In the genomic region with DNA sequence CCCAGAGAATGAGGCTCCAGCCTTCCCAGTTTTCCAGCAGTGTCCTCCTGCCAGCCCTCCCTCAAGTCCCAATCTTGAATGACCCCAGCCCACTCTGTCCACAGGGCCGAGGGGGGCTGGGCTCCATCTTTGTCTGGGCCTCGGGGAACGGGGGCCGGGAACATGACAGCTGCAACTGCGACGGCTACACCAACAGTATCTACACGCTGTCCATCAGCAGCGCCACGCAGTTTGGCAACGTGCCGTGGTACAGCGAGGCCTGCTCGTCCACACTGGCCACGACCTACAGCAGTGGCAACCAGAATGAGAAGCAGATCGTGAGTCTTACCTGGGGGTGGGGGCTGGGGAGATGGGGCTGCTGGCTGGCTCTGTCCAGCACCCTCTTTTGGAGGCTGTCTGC, we compare ENCODE assay signal across 1 cellular context.
TF ChIP-seq lines count a peak whose summit lies in the region.

No MANE protein-coding gene starts in this region.

TF ChIP-seq in Ishikawa, 13 proteins besides CTCF, POLR2A, EP300 and RAD21:
- TF ChIP-seq, protein P1, sequence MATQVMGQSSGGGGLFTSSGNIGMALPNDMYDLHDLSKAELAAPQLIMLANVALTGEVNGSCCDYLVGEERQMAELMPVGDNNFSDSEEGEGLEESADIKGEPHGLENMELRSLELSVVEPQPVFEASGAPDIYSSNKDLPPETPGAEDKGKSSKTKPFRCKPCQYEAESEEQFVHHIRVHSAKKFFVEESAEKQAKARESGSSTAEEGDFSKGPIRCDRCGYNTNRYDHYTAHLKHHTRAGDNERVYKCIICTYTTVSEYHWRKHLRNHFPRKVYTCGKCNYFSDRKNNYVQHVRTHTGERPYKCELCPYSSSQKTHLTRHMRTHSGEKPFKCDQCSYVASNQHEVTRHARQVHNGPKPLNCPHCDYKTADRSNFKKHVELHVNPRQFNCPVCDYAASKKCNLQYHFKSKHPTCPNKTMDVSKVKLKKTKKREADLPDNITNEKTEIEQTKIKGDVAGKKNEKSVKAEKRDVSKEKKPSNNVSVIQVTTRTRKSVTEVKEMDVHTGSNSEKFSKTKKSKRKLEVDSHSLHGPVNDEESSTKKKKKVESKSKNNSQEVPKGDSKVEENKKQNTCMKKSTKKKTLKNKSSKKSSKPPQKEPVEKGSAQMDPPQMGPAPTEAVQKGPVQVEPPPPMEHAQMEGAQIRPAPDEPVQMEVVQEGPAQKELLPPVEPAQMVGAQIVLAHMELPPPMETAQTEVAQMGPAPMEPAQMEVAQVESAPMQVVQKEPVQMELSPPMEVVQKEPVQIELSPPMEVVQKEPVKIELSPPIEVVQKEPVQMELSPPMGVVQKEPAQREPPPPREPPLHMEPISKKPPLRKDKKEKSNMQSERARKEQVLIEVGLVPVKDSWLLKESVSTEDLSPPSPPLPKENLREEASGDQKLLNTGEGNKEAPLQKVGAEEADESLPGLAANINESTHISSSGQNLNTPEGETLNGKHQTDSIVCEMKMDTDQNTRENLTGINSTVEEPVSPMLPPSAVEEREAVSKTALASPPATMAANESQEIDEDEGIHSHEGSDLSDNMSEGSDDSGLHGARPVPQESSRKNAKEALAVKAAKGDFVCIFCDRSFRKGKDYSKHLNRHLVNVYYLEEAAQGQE (IDR thresholded peaks at IDR 0.05; ENCODE audit: low read depth): peak; percentile 36; the same call in 1 of the 2 replicates
- TF ChIP-seq TAF1 (IDR thresholded peaks at IDR 0.05; ENCODE audit: low read depth): no peak
